15 cellular contexts compared by ENCODE assay signal in the genomic region with DNA sequence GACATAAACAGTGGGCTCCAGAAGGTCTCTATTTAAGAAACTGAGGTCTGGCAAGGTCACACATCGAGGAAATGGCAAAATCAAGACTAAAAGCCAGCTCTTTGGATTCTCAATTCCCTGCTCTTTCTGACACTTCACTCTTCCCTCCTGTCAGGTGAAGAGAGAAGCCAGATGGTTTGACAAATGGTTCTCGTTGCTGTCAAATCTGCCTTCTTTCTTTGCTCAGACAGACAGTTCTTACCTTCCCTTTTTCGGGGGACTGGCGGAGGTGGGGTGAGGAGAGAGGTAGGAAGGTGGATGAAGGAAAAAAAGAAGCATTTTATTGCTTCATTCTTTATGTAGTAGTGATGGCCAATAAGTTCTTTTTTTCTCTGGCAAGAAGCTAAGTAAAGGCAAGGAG.
DNase-seq lines count a peak whose midpoint lies in the region; ATAC-seq and TF ChIP-seq lines count a peak whose summit lies in the region.
"Had no signal": no experiment of that assay in that cellular context is flagged by ENCODE, and none has a peak within 500 bp of the region (broad histone marks: within the 10 kb centered on the region; RNA-seq: fewer than 3 reads in every experiment).

No MANE protein-coding gene starts in this region.

- peak overlapping the region in 2 of 5 experiments; percentile 14 to 25 for H3K4me3 Mint-ChIP-seq in brain
- H3K4me3 Mint-ChIP-seq in natural killer cell treated with Interleukin-12 subunit alpha and Interleukin-12 subunit beta and Interleukin-15 and Interleukin-18, amount 100 ng/mL, for 72 hours = no peak overlapping the region
- H3K4me3 Mint-ChIP-seq: CD8-positive, alpha-beta memory T cell; neural progenitor cell; T-helper 17 cell had no signal

- H3K27me3 Mint-ChIP-seq in brain = peaks cover 8% of the 10 kb centered on the region
- H3K27me3 Mint-ChIP-seq in natural killer cell treated with Interleukin-12 subunit alpha and Interleukin-12 subunit beta and Interleukin-15 and Interleukin-18, amount 100 ng/mL, for 72 hours = no peaks in the 10 kb centered on the region
- H3K27me3 Mint-ChIP-seq: CD8-positive, alpha-beta memory T cell; T-helper 17 cell had no signal

- peaks cover 0 to 3% (median 0%) of the 10 kb centered on the region in 5 experiments for H3K9me3 Mint-ChIP-seq in brain
- no peaks in the 10 kb centered on the region for H3K9me3 Mint-ChIP-seq in natural killer cell treated with Interleukin-12 subunit alpha and Interleukin-12 subunit beta and Interleukin-15 and Interleukin-18, amount 100 ng/mL, for 72 hours
- H3K9me3 Mint-ChIP-seq: CD8-positive, alpha-beta memory T cell had no signal

- H3K4me1 Mint-ChIP-seq in brain = peaks cover 45% of the 10 kb centered on the region
- H3K4me1 Mint-ChIP-seq in natural killer cell treated with Interleukin-12 subunit alpha and Interleukin-12 subunit beta and Interleukin-15 and Interleukin-18, amount 100 ng/mL, for 72 hours (ENCODE audit: low read depth in 2 of 2) = peaks cover 62 to 69% of the 10 kb centered on the region in 2 donors

- peaks cover 14% of the 10 kb centered on the region for H3K36me3 Mint-ChIP-seq in brain
- no peaks in the 10 kb centered on the region for H3K36me3 Mint-ChIP-seq in natural killer cell treated with Interleukin-12 subunit alpha and Interleukin-12 subunit beta and Interleukin-15 and Interleukin-18, amount 100 ng/mL, for 72 hours

- peaks cover 15 to 82% (median 67%) of the 10 kb centered on the region in 9 donors for H3K4me1 ChIP-seq in heart right ventricle
- peaks cover 0 to 100% (median 67%) of the 10 kb centered on the region in 4 donors for H3K4me1 ChIP-seq in tibial artery

- DNase-seq in heart right ventricle (no peak), Right ventricle myocardium superior (no peak), tibial artery (no peak), mucosa of gallbladder (ENCODE audit: low spot score) (no peak), T-helper 1 cell (no peak)
- no peak for DNase-seq in natural killer cell treated with Interleukin-12 subunit alpha and Interleukin-12 subunit beta and Interleukin-15 and Interleukin-18, amount 100 ng/mL, for 72 hours (ENCODE audit: low spot score)
- DNase-seq: activated CD4-positive, CD25-positive, alpha-beta regulatory T cell; amygdala; CD8-positive, alpha-beta memory T cell; DND-41; NCI-H1436 treated with DMSO at 0.1 percent for 48 hours; T-helper 17 cell had no signal

- ATAC-seq in heart right ventricle (no peak), Right ventricle myocardium superior (ENCODE audit: poor library complexity) (no peak), HG03097 (IDR thresholded peaks at IDR 0.05; ENCODE audit: low FRiP score, unreplicated experiment) (no peak)
- ATAC-seq in natural killer cell treated with Interleukin-12 subunit alpha and Interleukin-12 subunit beta and Interleukin-15 and Interleukin-18, amount 100 ng/mL, for 72 hours = no peak
- ATAC-seq: T-helper 17 cell had no signal

- H3K9me3 ChIP-seq in heart right ventricle (no peaks in the 10 kb centered on the region), tibial artery (no peaks in the 10 kb centered on the region)

- H3K27me3 ChIP-seq in heart right ventricle (no peaks in the 10 kb centered on the region), tibial artery (no peaks in the 10 kb centered on the region)
- H3K27me3 ChIP-seq: neural progenitor cell had no signal

- TF ChIP-seq CTCF in heart right ventricle (IDR thresholded peaks at IDR 0.05) (no peak), brain (conservative IDR thresholded peaks at IDR 0.05) (no peak), tibial artery (IDR thresholded peaks at IDR 0.05) (no peak)

- intact Hi-C loops in heart right ventricle (cut with DNase I) = loop anchor here in 3 of 10 donors (5.0 to 10.0 kb wide), 3 partner anchors 40 to 667 kb away; no protein-coding TSS in a partner anchor
- intact Hi-C loops in Right ventricle myocardium superior (cut with DNase I) = no loop called here
- intact Hi-C loops in tibial artery (cut with DNase I; ENCODE audit: low total_unique reads) = loop anchor here (10.0 kb wide), 1 partner anchor 657 kb away; no protein-coding TSS in a partner anchor

- H3K27ac Mint-ChIP-seq in brain = peak overlapping the region in 4 of 5 experiments; percentile 64 to 92 (median 88)
- H3K27ac Mint-ChIP-seq in natural killer cell treated with Interleukin-12 subunit alpha and Interleukin-12 subunit beta and Interleukin-15 and Interleukin-18, amount 100 ng/mL, for 72 hours = peak overlapping the region; percentile 30 to 89
- H3K27ac Mint-ChIP-seq: neural progenitor cell, T-helper 17 cell had no signal

- 66 to 73% methylated on average over 4 of the region's 4 CpGs for WGBS in heart right ventricle, 2 donors

- H3K4me3 ChIP-seq in heart right ventricle (no peak overlapping the region), tibial artery (no peak overlapping the region)
- H3K4me3 ChIP-seq: neural progenitor cell had no signal

- peak overlapping the region in 9 of 10 donors; percentile 25 to 85 (median 77) for H3K27ac ChIP-seq in heart right ventricle
- H3K27ac ChIP-seq in tibial artery = peak overlapping the region; percentile 80 to 90
- H3K27ac ChIP-seq: neural progenitor cell had no signal

- H3K36me3 ChIP-seq in heart right ventricle (peaks cover 0 to 9% (median 0%) of the 10 kb centered on the region in 9 donors), tibial artery (peaks cover 0 to 7% (median 0%) of the 10 kb centered on the region in 3 donors)
- H3K36me3 ChIP-seq: neural progenitor cell had no signal
